In genomic region chr6:3542032-3542640, GRCh38 we compare ENCODE assay signal across 19 cellular contexts.
DNase-seq lines count a peak whose midpoint lies in the region; ATAC-seq, FAIRE-seq and TF ChIP-seq lines count a peak whose summit lies in the region.
"Had no signal": no experiment of that assay in that cellular context is flagged by ENCODE, and none has a peak within 500 bp of the region (broad histone marks: within the 10 kb centered on the region; RNA-seq: fewer than 3 reads in every experiment).

No MANE protein-coding gene starts in this region.

- H3K9me3 Mint-ChIP-seq in endodermal cell, result no peaks in the 10 kb centered on the region
- H3K9me3 Mint-ChIP-seq: central memory CD8-positive, alpha-beta T cell; stimulated activated naive B cell treated with anti-CD40 and anti-IgM and Interleukin-4, amounts not matched to agents 10 μg/mL and 1 μg/mL and 100 μg/mL, for 72 hours had no signal

- H3K9me3 ChIP-seq in HepG2 (ENCODE audit: low read length), result no peaks in the 10 kb centered on the region
- no peaks in the 10 kb centered on the region for H3K9me3 ChIP-seq in right lobe of liver
- H3K9me3 ChIP-seq in endodermal cell (ENCODE audit: control insufficient read depth, low read length), result no peaks in the 10 kb centered on the region
- H3K9me3 ChIP-seq in uterus, result no peaks in the 10 kb centered on the region
- H3K9me3 ChIP-seq: tibial nerve had no signal

- CTCF ChIA-PET in HepG2 (lab: Yijun Ruan, JAX; ENCODE audit: low intra/inter-chr PET ratio, low total read pairs), result no interaction called here

- no peak overlapping the region for H3K27ac ChIP-seq in HepG2 (ENCODE audit: extremely low read length, insufficient read depth, low read length)
- H3K27ac ChIP-seq in right lobe of liver, result no peak overlapping the region
- H3K27ac ChIP-seq in endodermal cell (ENCODE audit: low read depth, low read length), result no peak overlapping the region
- no peak overlapping the region for H3K27ac ChIP-seq in uterus
- H3K27ac ChIP-seq: C4-2B, hepatocyte, tibial nerve had no signal

- H3K9ac ChIP-seq in HepG2 (ENCODE audit: insufficient read depth, low read depth, low read length) (no peak overlapping the region), endodermal cell (ENCODE audit: extremely low read depth, low read length, poor library complexity, severe bottlenecking) (no peak overlapping the region)

- H2AFZ ChIP-seq in HepG2 (ENCODE audit: low read length), result no peak overlapping the region
- H2AFZ ChIP-seq: hepatocyte had no signal

- H3K4me2 ChIP-seq in HepG2 (ENCODE audit: low read depth, low read length), result no peak overlapping the region
- H3K4me2 ChIP-seq: hepatocyte had no signal

- peaks cover 8% of the 10 kb centered on the region for H3K27me3 Mint-ChIP-seq in endodermal cell (ENCODE audit: insufficient read depth)

- TF ChIP-seq EP300 in HepG2 (IDR thresholded peaks at IDR 0.05; ENCODE audit: low read depth in 2 of 2, low read length in 2 of 2) (no peak), HepG2 (CRISPR knock-in tag; IDR thresholded peaks at IDR 0.05; ENCODE audit: borderline replicate concordance) (no peak)

- 33% methylated on average over 6 of the region's 6 CpGs for WGBS in HepG2 (ENCODE audit: low lambda C conversion rate)
- 55% methylated on average over 4 of the region's 6 CpGs for WGBS in right lobe of liver (ENCODE audit: insufficient coverage, low coverage, low lambda C conversion rate, missing lambda C conversion rate)
- WGBS in endodermal cell (ENCODE audit: insufficient coverage in 1 of 2, insufficient read length in 1 of 2), 2 experiments, result 89 to 91% methylated on average over 6 of the region's 6 CpGs

- TF ChIP-seq RAD21 in HepG2 (CRISPR knock-in tag; IDR thresholded peaks at IDR 0.05), result no peak

- no TSS peak for BruUV-seq in HepG2 (replicated peaks; lab: Mats Ljungman, UMichigan)

- peaks cover 24% of the 10 kb centered on the region for H3K4me1 Mint-ChIP-seq in endodermal cell
- H3K4me1 Mint-ChIP-seq: activated CD4-positive, alpha-beta T cell treated with anti-CD3 and anti-CD28 coated beads for 36 hours; central memory CD8-positive, alpha-beta T cell; stimulated activated naive B cell treated with anti-CD40 and anti-IgM and Interleukin-4, amounts not matched to agents 10 μg/mL and 1 μg/mL and 100 μg/mL, for 72 hours had no signal

- H3K36me3 ChIP-seq in HepG2 (replicated peaks in 1 of 2; ENCODE audit: control insufficient read depth in 1 of 2, insufficient read depth in 2 of 2, low read length in 2 of 2) (no peaks in the 10 kb centered on the region), right lobe of liver (no peaks in the 10 kb centered on the region), endodermal cell (ENCODE audit: control insufficient read depth, insufficient read depth, low read length) (no peaks in the 10 kb centered on the region), uterus (no peaks in the 10 kb centered on the region)
- H3K36me3 ChIP-seq: tibial nerve had no signal

- H3K4me3 Mint-ChIP-seq in endodermal cell, result no peak overlapping the region
- H3K4me3 Mint-ChIP-seq: activated CD4-positive, alpha-beta T cell treated with anti-CD3 and anti-CD28 coated beads for 36 hours; central memory CD8-positive, alpha-beta T cell; nephron progenitor cell; stimulated activated naive B cell treated with anti-CD40 and anti-IgM and Interleukin-4, amounts not matched to agents 10 μg/mL and 1 μg/mL and 100 μg/mL, for 72 hours had no signal

- DNase-seq in HepG2 (ENCODE audit: low spot score), result no peak
- no peak for DNase-seq in right lobe of liver
- peak; percentile 82 for DNase-seq in NCI-H510A treated with DMSO at 0.1 percent for 48 hours (lab: John Stamatoyannopoulos, UW)
- DNase-seq in endodermal cell, result no peak
- no peak for DNase-seq in NOMO-1 treated with DMSO at 0.1 percent for 48 hours (lab: John Stamatoyannopoulos, UW; ENCODE audit: unreplicated experiment)
- DNase-seq in T-helper 2 cell, result no peak
- DNase-seq in uterus, result no peak
- no peak for DNase-seq in COR-L47 (lab: John Stamatoyannopoulos, UW)
- DNase-seq: activated CD4-positive, alpha-beta T cell treated with anti-CD3 and anti-CD28 coated beads for 36 hours; anterior cingulate cortex; DND-41; kidney; NCI-H2171 treated with DMSO at 0.1 percent for 48 hours; nephron progenitor cell; stimulated activated naive B cell treated with anti-CD40 and anti-IgM and Interleukin-4, amounts not matched to agents 10 μg/mL and 1 μg/mL and 100 μg/mL, for 72 hours had no signal

- no peak overlapping the region for H3K27ac Mint-ChIP-seq in endodermal cell
- H3K27ac Mint-ChIP-seq: activated CD4-positive, alpha-beta T cell treated with anti-CD3 and anti-CD28 coated beads for 36 hours; stimulated activated naive B cell treated with anti-CD40 and anti-IgM and Interleukin-4, amounts not matched to agents 10 μg/mL and 1 μg/mL and 100 μg/mL, for 72 hours had no signal

- TF ChIP-seq CTCF in HepG2 (CRISPR knock-in tag; IDR thresholded peaks at IDR 0.05) (no peak), right lobe of liver (IDR thresholded peaks at IDR 0.05) (no peak), endodermal cell (conservative IDR thresholded peaks at IDR 0.05) (peak; percentile 38), uterus (IDR thresholded peaks at IDR 0.05) (no peak)

- intact Hi-C loops in HepG2 (cut with micrococcal nuclease; ENCODE audit: unreplicated experiment) (no loop called here), right lobe of liver (cut with DNase I) (no loop called here), uterus (cut with DNase I; ENCODE audit: low total_unique reads) (no loop called here)

- H3K4me1 ChIP-seq in HepG2 (ENCODE audit: insufficient read depth, low read length) (peaks cover 19% of the 10 kb centered on the region), right lobe of liver (no peaks in the 10 kb centered on the region), endodermal cell (ENCODE audit: control insufficient read depth, insufficient read depth, low read length) (peaks cover 16% of the 10 kb centered on the region), uterus (no peaks in the 10 kb centered on the region)
- H3K4me1 ChIP-seq: tibial nerve had no signal

- in situ Hi-C loops in HepG2 (cut with HindIII; ENCODE audit: extremely low pct_ligation_motif_present, low pct_unique_long_range_greater_than_20kb), result no loop called here

- FAIRE-seq in HepG2 (lab: Jason Lieb, UNC), result no peak
- FAIRE-seq: kidney had no signal

- H3K4me3 ChIP-seq in HepG2 (replicated peaks in 1 of 3; ENCODE audit: insufficient read depth in 1 of 3, low read depth in 2 of 3, low read length in 3 of 3) (no peak overlapping the region), right lobe of liver (no peak overlapping the region), endodermal cell (ENCODE audit: low read length) (no peak overlapping the region), uterus (no peak overlapping the region)
- H3K4me3 ChIP-seq: hepatocyte, tibial nerve had no signal

- H3K27me3 ChIP-seq in HepG2 (ENCODE audit: control insufficient read depth in 1 of 2, insufficient read depth in 2 of 2, low read length in 2 of 2), result peaks cover 7 to 52% of the 10 kb centered on the region in 2 experiments; a peak in 4 of 5 replicates
- no peaks in the 10 kb centered on the region for H3K27me3 ChIP-seq in right lobe of liver
- no peaks in the 10 kb centered on the region for H3K27me3 ChIP-seq in endodermal cell (ENCODE audit: control insufficient read depth, insufficient read depth, low read length, poor library complexity, severe bottlenecking)
- no peaks in the 10 kb centered on the region for H3K27me3 ChIP-seq in uterus
- H3K27me3 ChIP-seq: hepatocyte, tibial nerve had no signal

- TF ChIP-seq POLR2A in HepG2 (IDR thresholded peaks at IDR 0.05; ENCODE audit: insufficient read depth in 1 of 2, low read depth in 2 of 2, low read length in 2 of 2) (no peak), right lobe of liver (IDR thresholded peaks at IDR 0.05) (no peak), uterus (IDR thresholded peaks at IDR 0.05) (no peak)

- H3K36me3 Mint-ChIP-seq in endodermal cell (ENCODE audit: low read depth), result no peaks in the 10 kb centered on the region
- H3K36me3 Mint-ChIP-seq: stimulated activated naive B cell treated with anti-CD40 and anti-IgM and Interleukin-4, amounts not matched to agents 10 μg/mL and 1 μg/mL and 100 μg/mL, for 72 hours had no signal

- ATAC-seq in HepG2, result peak; percentile 48
- ATAC-seq in right lobe of liver, result no peak
- ATAC-seq: activated CD4-positive, alpha-beta T cell treated with anti-CD3 and anti-CD28 coated beads for 36 hours; stimulated activated naive B cell treated with anti-CD40 and anti-IgM and Interleukin-4, amounts not matched to agents 10 μg/mL and 1 μg/mL and 100 μg/mL, for 72 hours had no signal

- H4K20me1 ChIP-seq in HepG2 (ENCODE audit: insufficient read depth, low read length), result no peaks in the 10 kb centered on the region

- no peaks in the 10 kb centered on the region for H3K79me2 ChIP-seq in HepG2 (ENCODE audit: insufficient read depth, low read length)
- H3K79me2 ChIP-seq: hepatocyte had no signal

- POLR2A ChIA-PET in HepG2 (lab: Yijun Ruan, JAX), result no interaction called here

TF ChIP-seq in HepG2, 621 proteins besides CTCF, POLR2A, EP300 and RAD21:
- TF ChIP-seq ZC3H13 (CRISPR knock-in tag; IDR thresholded peaks at IDR 0.05), result no peak
- TF ChIP-seq ARHGAP35 (CRISPR knock-in tag; IDR thresholded peaks at IDR 0.05; ENCODE audit: borderline replicate concordance), result no peak
TF ChIP-seq in HepG2: peak in this region for 0.
